ENCODE assay signal across 16 cellular contexts in the genomic region with DNA sequence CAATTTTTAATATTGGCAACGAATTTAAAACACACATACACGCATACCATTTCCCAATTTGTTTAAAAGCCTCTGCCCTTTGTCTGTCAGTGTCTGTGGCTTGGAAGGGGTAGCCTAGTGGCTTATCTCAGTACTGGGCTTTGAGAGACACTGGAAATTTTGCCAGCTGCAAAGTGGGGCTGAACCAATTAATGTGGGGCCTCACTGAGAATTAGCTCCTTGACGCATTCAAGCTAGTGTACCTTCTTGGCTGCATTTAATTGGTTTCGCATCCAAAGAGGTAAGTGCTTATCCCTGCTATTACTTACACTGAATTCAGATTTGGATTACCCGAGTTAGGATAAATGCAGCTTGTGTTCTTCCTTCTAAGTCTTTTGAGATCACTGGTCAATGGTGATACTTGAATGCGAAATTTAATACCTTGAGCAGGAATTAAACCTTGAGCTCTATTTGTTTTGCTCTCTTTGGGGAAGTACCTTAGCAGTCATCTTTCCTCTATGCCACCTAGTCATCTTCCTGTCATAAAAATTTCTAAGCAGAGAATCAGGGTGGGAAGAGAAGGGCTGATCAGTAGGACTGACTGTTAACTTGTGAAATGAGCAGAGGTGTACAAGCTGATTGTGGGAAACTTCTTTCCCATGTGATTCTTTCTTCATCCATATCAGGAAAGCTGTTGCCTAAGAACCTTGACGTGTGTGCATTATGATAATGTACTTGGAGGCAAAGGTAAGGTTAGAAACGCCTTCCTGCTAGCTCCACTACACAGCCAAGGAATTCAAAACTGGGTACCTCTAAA.
A peak's percentile ranks its signal among the peaks of the same experiment; 100 is the strongest.
DNase-seq lines count a peak whose midpoint lies in the region; ATAC-seq, FAIRE-seq and TF ChIP-seq lines count a peak whose summit lies in the region.
"Had no signal": no experiment of that assay in that cellular context is flagged by ENCODE, and none has a peak within 500 bp of the region (broad histone marks: within the 10 kb centered on the region; RNA-seq: fewer than 3 reads in every experiment).

No MANE protein-coding gene starts in this region.

- CTCF ChIA-PET in K562 (lab: Yijun Ruan, JAX; ENCODE audit: low intra/inter-chr PET ratio) = no interaction called here
- CTCF ChIA-PET in A673 (lab: Charles Lee) = no interaction called here

- H2AFZ ChIP-seq in K562 (ENCODE audit: low read depth, low read length) = no peak overlapping the region
- H2AFZ ChIP-seq: GM23248 had no signal

- intact Hi-C loops in K562 (cut with micrococcal nuclease) = no loop called here
- intact Hi-C loops in mucosa of descending colon (cut with DNase I, micrococcal nuclease) = no loop called here
- intact Hi-C loops in A673 (cut with micrococcal nuclease; ENCODE audit: unreplicated experiment) = no loop called here
- intact Hi-C loops in vagina (cut with DNase I) = no loop called here

- TF ChIP-seq EP300 in K562 (IDR thresholded peaks at IDR 0.05; ENCODE audit: low read length) = no peak

- H3K4me1 ChIP-seq in K562 (replicated peaks in 1 of 2; ENCODE audit: control insufficient read depth in 2 of 2, insufficient read depth in 2 of 2, low read length in 2 of 2) (no peaks in the 10 kb centered on the region), mucosa of descending colon (ENCODE audit: low read depth) (no peaks in the 10 kb centered on the region), A673 (ENCODE audit: insufficient read depth, low read length, poor library complexity, severe bottlenecking) (no peaks in the 10 kb centered on the region), vagina (no peaks in the 10 kb centered on the region)
- H3K4me1 ChIP-seq: transverse colon had no signal

- no peak overlapping the region for H3K4me2 ChIP-seq in K562 (ENCODE audit: insufficient read depth, low read length)

- no TSS peak for BruUV-seq in K562 (replicated peaks; lab: Mats Ljungman, UMichigan)
- no TSS peak for BruUV-seq in A673 (replicated peaks; lab: Mats Ljungman, UMichigan)

- H3K9me1 ChIP-seq in K562 (ENCODE audit: control insufficient read depth, insufficient read depth, low read length) = no peaks in the 10 kb centered on the region

- H4K20me1 ChIP-seq in K562 (replicated peaks; ENCODE audit: control insufficient read depth, insufficient read depth, low read length) = no peaks in the 10 kb centered on the region

- no peaks in the 10 kb centered on the region for H3K79me2 ChIP-seq in K562 (ENCODE audit: control insufficient read depth, insufficient read depth, low read length)

- in situ Hi-C loops in K562 (cut with MboI) = no loop called here

- H3K9ac ChIP-seq in K562 (ENCODE audit: insufficient read depth in 1 of 2, low read depth in 2 of 2, low read length in 2 of 2) = no peak overlapping the region
- H3K9ac ChIP-seq: GM23248 had no signal

- H3K9me3 ChIP-seq in K562 (replicated peaks; ENCODE audit: control insufficient read depth, insufficient read depth, low read depth, low read length) (no peaks in the 10 kb centered on the region), mucosa of descending colon (no peaks in the 10 kb centered on the region), A673 (ENCODE audit: low read depth, low read length, poor library complexity, severe bottlenecking) (no peaks in the 10 kb centered on the region), vagina (no peaks in the 10 kb centered on the region)
- H3K9me3 ChIP-seq: Caco-2, transverse colon had no signal

- peak; percentile 6 for FAIRE-seq in K562 (lab: Jason Lieb, UNC)
- FAIRE-seq: HTR-8/SVneo had no signal

- POLR2A ChIA-PET in K562 (lab: Yijun Ruan, JAX) = no interaction called here
- POLR2A ChIA-PET in A673 (lab: Charles Lee; ENCODE audit: low non-redundant PET) = no interaction called here

- H3K27ac ChIP-seq in K562 (ENCODE audit: extremely low read depth, low read depth, low read length) = no peak overlapping the region
- no peak overlapping the region for H3K27ac ChIP-seq in A673 (ENCODE audit: low read depth, low read length, poor library complexity, severe bottlenecking)
- no peak overlapping the region for H3K27ac ChIP-seq in vagina
- H3K27ac ChIP-seq: 22Rv1, GM23248, transverse colon had no signal

- no peak for TF ChIP-seq RAD21 in K562 (CRISPR knock-in tag; conservative IDR thresholded peaks at IDR 0.05 in 1 of 2, IDR thresholded peaks at IDR 0.05 in 1 of 2)

- H3K4me3 ChIP-seq in K562 (no peak overlapping the region), mucosa of descending colon (no peak overlapping the region), A673 (ENCODE audit: low read depth, low read length, poor library complexity, severe bottlenecking) (no peak overlapping the region), vagina (no peak overlapping the region)
- H3K4me3 ChIP-seq: GM23248, transverse colon had no signal

- DNase-seq in NCI-H1092 treated with DMSO at 0.1 percent for 48 hours (lab: John Stamatoyannopoulos, UW) (peak; percentile 45), NCI-H1092 (lab: John Stamatoyannopoulos, UW) (no peak), NCI-H1436 treated with DMSO at 0.1 percent for 48 hours (lab: John Stamatoyannopoulos, UW) (peak; percentile 9), K562 (ENCODE audit: extremely low read depth in 1 of 4, low spot score in 3 of 4) (no peak), mucosa of descending colon (no peak), A673 (ENCODE audit: low spot score) (no peak), vagina (ENCODE audit: extremely low spot score in 2 of 2) (no peak)
- DNase-seq in effector CD4-positive, alpha-beta T cell = no peak
- DNase-seq: activated naive CD8-positive, alpha-beta T cell treated with anti-CD3 and anti-CD28 coated beads, Interleukin-2, amount 10 ng/mL, durations not matched to agents 7 days and 5 days; Caco-2; GM23248; left colon; nephron progenitor cell; transverse colon had no signal

- H3K36me3 ChIP-seq in K562 (ENCODE audit: control insufficient read depth, insufficient read depth, low read length) = no peaks in the 10 kb centered on the region
- no peaks in the 10 kb centered on the region for H3K36me3 ChIP-seq in mucosa of descending colon (ENCODE audit: low read depth)
- H3K36me3 ChIP-seq in A673 (ENCODE audit: insufficient read depth, low read length, poor library complexity, severe bottlenecking) = no peaks in the 10 kb centered on the region
- no peaks in the 10 kb centered on the region for H3K36me3 ChIP-seq in vagina
- H3K36me3 ChIP-seq: transverse colon had no signal

- peaks cover 10 to 31% of the 10 kb centered on the region in 2 experiments for H3K27me3 ChIP-seq in K562 (ENCODE audit: control insufficient read depth in 2 of 2, insufficient read depth in 2 of 2, low read length in 2 of 2)
- no peaks in the 10 kb centered on the region for H3K27me3 ChIP-seq in A673 (replicated peaks; ENCODE audit: insufficient read depth, low read depth, low read length, poor library complexity)
- H3K27me3 ChIP-seq in vagina = no peaks in the 10 kb centered on the region

- under 1% methylated on average over 8 of the region's 8 CpGs for WGBS in K562 (ENCODE audit: insufficient coverage, low coverage, missing lambda C conversion rate)

- TF ChIP-seq POLR2A in K562 (conservative IDR thresholded peaks at IDR 0.05) (no peak), vagina (IDR thresholded peaks at IDR 0.05) (no peak)

- 0 out of 3 replicates have a peak, but pooled peaks have one; percentile 37 for ATAC-seq in K562
- ATAC-seq in mucosa of descending colon = peak; percentile 42
- ATAC-seq: left colon had no signal

- TF ChIP-seq CTCF in K562 (IDR thresholded peaks at IDR 0.05 in 2 of 3, conservative IDR thresholded peaks at IDR 0.05 in 1 of 3; ENCODE audit: insufficient read depth in 2 of 3, low read depth in 1 of 3, low read length in 3 of 3) (no peak), mucosa of descending colon (IDR thresholded peaks at IDR 0.05) (no peak), A673 (conservative IDR thresholded peaks at IDR 0.05; ENCODE audit: low read depth, low read length) (no peak), vagina (IDR thresholded peaks at IDR 0.05) (no peak)

TF ChIP-seq in K562, 482 proteins besides CTCF, POLR2A, EP300 and RAD21:
- no peak for TF ChIP-seq HDGF (IDR thresholded peaks at IDR 0.05)
- TF ChIP-seq ESRRB (CRISPR knock-in tag; IDR thresholded peaks at IDR 0.05; ENCODE audit: borderline replicate concordance) = no peak
- TF ChIP-seq PHB2 (IDR thresholded peaks at IDR 0.05; ENCODE audit: low read depth) = no peak
- no peak for TF ChIP-seq FOXA1 (IDR thresholded peaks at IDR 0.05; ENCODE audit: borderline replicate concordance)
- TF ChIP-seq FUS (optimal IDR thresholded peaks at IDR 0.05; ENCODE audit: low read depth, low read length) = no peak
- TF ChIP-seq, protein P1, sequence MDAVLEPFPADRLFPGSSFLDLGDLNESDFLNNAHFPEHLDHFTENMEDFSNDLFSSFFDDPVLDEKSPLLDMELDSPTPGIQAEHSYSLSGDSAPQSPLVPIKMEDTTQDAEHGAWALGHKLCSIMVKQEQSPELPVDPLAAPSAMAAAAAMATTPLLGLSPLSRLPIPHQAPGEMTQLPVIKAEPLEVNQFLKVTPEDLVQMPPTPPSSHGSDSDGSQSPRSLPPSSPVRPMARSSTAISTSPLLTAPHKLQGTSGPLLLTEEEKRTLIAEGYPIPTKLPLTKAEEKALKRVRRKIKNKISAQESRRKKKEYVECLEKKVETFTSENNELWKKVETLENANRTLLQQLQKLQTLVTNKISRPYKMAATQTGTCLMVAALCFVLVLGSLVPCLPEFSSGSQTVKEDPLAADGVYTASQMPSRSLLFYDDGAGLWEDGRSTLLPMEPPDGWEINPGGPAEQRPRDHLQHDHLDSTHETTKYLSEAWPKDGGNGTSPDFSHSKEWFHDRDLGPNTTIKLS (IDR thresholded peaks at IDR 0.05; ENCODE audit: borderline replicate concordance, low read depth) = no peak
- TF ChIP-seq MAFK (IDR thresholded peaks at IDR 0.05; ENCODE audit: low read length) = no peak
- TF ChIP-seq, protein P2, sequence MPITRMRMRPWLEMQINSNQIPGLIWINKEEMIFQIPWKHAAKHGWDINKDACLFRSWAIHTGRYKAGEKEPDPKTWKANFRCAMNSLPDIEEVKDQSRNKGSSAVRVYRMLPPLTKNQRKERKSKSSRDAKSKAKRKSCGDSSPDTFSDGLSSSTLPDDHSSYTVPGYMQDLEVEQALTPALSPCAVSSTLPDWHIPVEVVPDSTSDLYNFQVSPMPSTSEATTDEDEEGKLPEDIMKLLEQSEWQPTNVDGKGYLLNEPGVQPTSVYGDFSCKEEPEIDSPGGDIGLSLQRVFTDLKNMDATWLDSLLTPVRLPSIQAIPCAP (CRISPR knock-in tag; IDR thresholded peaks at IDR 0.05; ENCODE audit: borderline replicate concordance) = no peak
- no peak for TF ChIP-seq GTF2E2 (tag; IDR thresholded peaks at IDR 0.05)
- TF ChIP-seq ZNF165 (CRISPR knock-in tag; IDR thresholded peaks at IDR 0.05; ENCODE audit: borderline replicate concordance) = no peak

Comparison
In these comparisons a context has a peak if more than half of its experiments do, and no peak if none do; other contexts are left out.
1. DNase-seq: peak in NCI-H1092 treated with DMSO at 0.1 percent for 48 hours (single experiment) and NCI-H1436 treated with DMSO at 0.1 percent for 48 hours (single experiment); none in NCI-H1092 (single experiment), K562 (0 of 4), mucosa of descending colon (0 of 3), A673 (single experiment), effector CD4-positive, alpha-beta T cell (single experiment) and vagina (0 of 2).